ENCODE assay signal across 22 cellular contexts in genomic region chrX:68455151-68455510, GRCh38.
"Had no signal": no experiment of that assay in that cellular context is flagged by ENCODE, and none has a peak within 500 bp of the region (broad histone marks: within the 10 kb centered on the region; RNA-seq: fewer than 3 reads in every experiment).

No MANE protein-coding gene starts in this region.

- H3K27ac ChIP-seq: esophagus squamous epithelium, heart right ventricle, pancreas, sigmoid colon, thoracic aorta, tibial nerve, upper lobe of right lung, uterus had no signal

- DNase-seq: cortex of kidney; effector memory CD8-positive, alpha-beta T cell; erythroblast; esophagus squamous epithelium; foreskin melanocyte; glutamatergic neuron; heart right ventricle; hippocampal formation; left colon; left ventricle myocardium superior; natural killer cell; pancreas; sigmoid colon; stimulated activated CD4-positive, alpha-beta T cell treated with anti-CD3 and anti-CD28 coated beads, Interleukin-2, amount 100 ng/mL, for 24 hours; stimulated activated CD4-positive, alpha-beta T cell treated with anti-CD3 and anti-CD28 coated beads, Interleukin-4, amount 100 ng/mL, for 24 hours; stimulated activated naive CD8-positive, alpha-beta T cell treated with anti-CD3 and anti-CD28 coated beads, Interleukin-15, Interleukin-2, amounts not matched to agents 100 U/mL and 50 U/mL, for 24 hours; upper lobe of right lung; uterus had no signal

- H3K36me3 ChIP-seq: esophagus squamous epithelium, heart right ventricle, pancreas, sigmoid colon, thoracic aorta, tibial nerve, upper lobe of right lung, uterus had no signal

- ATAC-seq: effector memory CD8-positive, alpha-beta T cell; heart right ventricle; left colon; left ventricle myocardium superior; natural killer cell; pancreas; stimulated activated effector memory CD8-positive, alpha-beta T cell treated with anti-CD3 and anti-CD28 coated beads, Interleukin-12 subunit alpha, Interleukin-12 subunit beta, amount 100 ng/mL, for 72 hours; stimulated activated naive CD8-positive, alpha-beta T cell treated with anti-CD3 and anti-CD28 coated beads, Interleukin-15, Interleukin-2, amounts not matched to agents 100 U/mL and 50 U/mL, for 24 hours; upper lobe of right lung had no signal

- H3K9me3 ChIP-seq: esophagus squamous epithelium, heart right ventricle, pancreas, sigmoid colon, thoracic aorta, tibial nerve, upper lobe of right lung, uterus had no signal

- H3K27me3 ChIP-seq: esophagus squamous epithelium, sigmoid colon, tibial nerve, upper lobe of right lung, uterus had no signal

- H3K4me3 ChIP-seq: esophagus squamous epithelium, heart right ventricle, lung, pancreas, sigmoid colon, thoracic aorta, tibial nerve, upper lobe of right lung, uterus had no signal

- H3K4me1 ChIP-seq: esophagus squamous epithelium, heart right ventricle, pancreas, sigmoid colon, tibial nerve, upper lobe of right lung, uterus had no signal
